ENCODE assay signal across 8 cellular contexts in the genomic region with DNA sequence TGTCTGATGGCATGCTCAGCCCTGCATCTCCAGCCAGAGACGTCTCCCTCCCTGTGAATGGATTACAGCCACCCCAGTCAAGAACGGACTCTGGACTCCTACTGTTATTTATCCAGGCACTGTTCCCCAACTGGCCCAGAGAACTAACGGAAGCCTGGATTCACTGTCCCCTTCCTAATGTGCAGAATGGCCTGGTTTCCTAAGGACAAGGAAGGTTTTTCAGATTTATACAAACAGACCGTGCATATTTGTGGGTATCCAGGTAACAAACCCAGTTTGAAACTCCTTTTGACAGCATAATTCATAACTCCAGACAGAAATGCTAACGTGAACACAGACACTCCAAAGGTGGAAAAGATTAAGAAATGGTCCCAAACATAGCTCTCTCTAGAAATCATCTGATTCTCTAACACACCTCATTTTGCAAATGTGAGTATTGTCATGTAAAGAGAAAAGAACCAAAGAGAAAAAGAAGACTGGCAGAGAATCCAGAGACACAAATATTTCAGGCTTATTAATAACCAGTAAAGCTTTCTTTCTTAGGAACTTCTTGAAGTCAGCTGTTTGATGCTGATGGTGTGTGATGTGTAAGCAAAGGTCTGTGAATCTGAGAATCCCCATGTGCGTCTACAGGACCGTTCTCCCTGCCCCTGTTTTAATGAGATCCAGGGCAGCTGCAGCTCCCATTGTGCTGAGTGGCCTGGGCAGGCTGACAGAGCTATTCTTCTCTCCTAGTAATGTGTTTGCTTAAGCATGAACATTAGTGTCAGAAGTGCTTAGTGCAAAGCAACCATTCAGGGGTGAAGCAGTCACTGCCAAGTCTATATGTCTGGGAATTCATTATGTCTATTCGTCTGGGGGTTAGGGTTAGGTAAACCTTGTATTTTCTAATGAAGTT.
DNase-seq lines count a peak whose midpoint lies in the region; ATAC-seq and TF ChIP-seq lines count a peak whose summit lies in the region.
"Had no signal": no experiment of that assay in that cellular context is flagged by ENCODE, and none has a peak within 500 bp of the region (broad histone marks: within the 10 kb centered on the region; RNA-seq: fewer than 3 reads in every experiment).

No MANE protein-coding gene starts in this region.

- peak overlapping the region; percentile 18 for H3K27ac ChIP-seq in suprapubic skin
- H3K27ac ChIP-seq: neutrophil had no signal

- H3K4me1 ChIP-seq in suprapubic skin = peaks cover 5% of the 10 kb centered on the region

- no peak for TF ChIP-seq CTCF in suprapubic skin (IDR thresholded peaks at IDR 0.05)

- WGBS in suprapubic skin = 72% methylated on average over 8 of the region's 8 CpGs

- H3K27me3 ChIP-seq in suprapubic skin = no peaks in the 10 kb centered on the region
- H3K27me3 ChIP-seq: neutrophil had no signal

- DNase-seq in NCI-H1436 treated with DMSO at 0.1 percent for 48 hours (lab: John Stamatoyannopoulos, UW) = peak; percentile 85
- peak in 40 of 58 donors; percentile 10 to 71 (median 32) for DNase-seq in anterior cingulate cortex (lab: John Stamatoyannopoulos, UW)
- DNase-seq in iris pigment epithelial cell (ENCODE audit: low read depth) = peak; percentile 56
- no peak for DNase-seq in suprapubic skin (ENCODE audit: low spot score in 2 of 2)
- no peak for DNase-seq in activated gamma-delta T cell (lab: John Stamatoyannopoulos, UW)
- DNase-seq in activated CD4-positive, alpha-beta T cell treated with anti-CD3 and anti-CD28 coated beads, Interleukin-2, amount 50 U/mL, for 4 hours = no peak

- TF ChIP-seq EP300 in suprapubic skin (IDR thresholded peaks at IDR 0.05) = no peak

- ATAC-seq in GM19395 (IDR thresholded peaks at IDR 0.05; ENCODE audit: unreplicated experiment) = no peak

- no peaks in the 10 kb centered on the region for H3K36me3 ChIP-seq in suprapubic skin
- H3K36me3 ChIP-seq: neutrophil had no signal

- no peaks in the 10 kb centered on the region for H3K9me3 ChIP-seq in suprapubic skin
- H3K9me3 ChIP-seq: neutrophil had no signal

- no peak for TF ChIP-seq POLR2A in suprapubic skin (IDR thresholded peaks at IDR 0.05)

- no peak overlapping the region for H3K4me3 ChIP-seq in suprapubic skin

Comparison
In these comparisons a context has a peak if more than half of its experiments do, and no peak if none do; other contexts are left out.
1. DNase-seq: peak in NCI-H1436 treated with DMSO at 0.1 percent for 48 hours (single experiment), anterior cingulate cortex (40 of 58) and iris pigment epithelial cell (single experiment); none in suprapubic skin (0 of 2), activated gamma-delta T cell (single experiment) and activated CD4-positive, alpha-beta T cell treated with anti-CD3 and anti-CD28 coated beads, Interleukin-2, amount 50 U/mL, for 4 hours (0 of 2).